Comparison of ENCODE assay signal across 1 cellular context in the genomic region with DNA sequence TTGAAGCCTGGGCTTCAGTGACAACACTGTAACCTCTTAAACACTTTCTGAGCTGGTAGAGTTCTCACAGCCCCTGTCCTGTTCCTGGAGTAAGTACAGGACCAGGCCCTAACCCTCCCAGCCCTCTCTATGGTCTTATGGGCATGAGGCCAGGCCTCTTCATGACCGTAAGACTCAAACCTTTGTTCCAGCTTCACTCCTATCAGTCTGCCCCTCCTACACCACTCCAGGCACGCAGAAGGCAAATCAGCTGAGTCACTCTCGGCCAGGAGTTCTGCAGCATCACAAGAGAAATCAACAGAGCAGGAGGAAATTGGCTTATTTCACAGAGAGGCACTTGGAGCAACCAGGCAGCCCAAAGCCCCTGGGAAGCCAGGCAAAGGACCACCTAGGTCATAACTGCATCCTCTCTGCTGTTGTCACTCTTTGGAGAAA.
A peak's percentile ranks its signal among the peaks of the same experiment; 100 is the strongest.
TF ChIP-seq lines count a peak whose summit lies in the region.

No MANE protein-coding gene starts in this region.

TF ChIP-seq in HepG2, 621 proteins besides CTCF, POLR2A, EP300 and RAD21 (continued from another document and continues in another):
- TF ChIP-seq ZNF616 (CRISPR knock-in tag; IDR thresholded peaks at IDR 0.05; ENCODE audit: low read depth) (no peak), BORCS8-MEF2B (CRISPR knock-in tag; IDR thresholded peaks at IDR 0.05) (0 out of 2 replicates have a peak, but pooled peaks have one; percentile 65), RBM22 (optimal IDR thresholded peaks at IDR 0.05; ENCODE audit: low read length) (no peak), AGO1 (IDR thresholded peaks at IDR 0.05; ENCODE audit: low read depth, low read length, poor library complexity, severe bottlenecking) (no peak), SALL1 (CRISPR knock-in tag; IDR thresholded peaks at IDR 0.05) (peak; percentile 68), MEIS2 (CRISPR knock-in tag; IDR thresholded peaks at IDR 0.05) (0 out of 2 replicates have a peak, but pooled peaks have one; percentile 35), CCAR2 (optimal IDR thresholded peaks at IDR 0.05; ENCODE audit: low read depth, low read length) (peak; percentile 23), MAFG (CRISPR knock-in tag; IDR thresholded peaks at IDR 0.05) (peak; percentile 98), ZNF773 (CRISPR knock-in tag; IDR thresholded peaks at IDR 0.05; ENCODE audit: borderline replicate concordance) (no peak), ATRX (CRISPR knock-in tag; IDR thresholded peaks at IDR 0.05; ENCODE audit: borderline replicate concordance) (no peak), KDM6A (CRISPR knock-in tag; IDR thresholded peaks at IDR 0.05; ENCODE audit: low read depth) (0 out of 2 replicates have a peak, but pooled peaks have one; percentile 10), ZNF33A (CRISPR knock-in tag; IDR thresholded peaks at IDR 0.05; ENCODE audit: borderline replicate concordance) (peak; percentile 31; the same call in 1 of the 2 replicates), JUND (CRISPR knock-in tag; IDR thresholded peaks at IDR 0.05) (peak; percentile 52; the same call in 1 of the 2 replicates), RFXANK (CRISPR knock-in tag; IDR thresholded peaks at IDR 0.05) (no peak), RARA (CRISPR knock-in tag; IDR thresholded peaks at IDR 0.05) (no peak), ZNF143 (CRISPR knock-in tag; IDR thresholded peaks at IDR 0.05) (no peak), BCL6 (CRISPR knock-in tag; IDR thresholded peaks at IDR 0.05) (peak; percentile 40; the same call in 1 of the 2 replicates), NFIB (CRISPR knock-in tag; IDR thresholded peaks at IDR 0.05; ENCODE audit: borderline replicate concordance) (no peak), NFE2L2 (IDR thresholded peaks at IDR 0.05; ENCODE audit: low read length) (peak; percentile 99), ZNF530 (CRISPR knock-in tag; IDR thresholded peaks at IDR 0.05; ENCODE audit: low read depth) (no peak), RORA (CRISPR knock-in tag; IDR thresholded peaks at IDR 0.05) (no peak), SALL2 (CRISPR knock-in tag; IDR thresholded peaks at IDR 0.05) (no peak), NFYC (CRISPR knock-in tag; IDR thresholded peaks at IDR 0.05) (0 out of 2 replicates have a peak, but pooled peaks have one; percentile 17), ZNF235 (CRISPR knock-in tag; IDR thresholded peaks at IDR 0.05; ENCODE audit: borderline replicate concordance) (no peak), ARNTL (CRISPR knock-in tag; IDR thresholded peaks at IDR 0.05) (no peak), ZNF432 (CRISPR knock-in tag; IDR thresholded peaks at IDR 0.05; ENCODE audit: borderline replicate concordance) (no peak), HNF4A (CRISPR knock-in tag; IDR thresholded peaks at IDR 0.05) (peak; percentile 27; the same call in 1 of the 2 replicates), ZNF75D (CRISPR knock-in tag; IDR thresholded peaks at IDR 0.05; ENCODE audit: borderline replicate concordance) (no peak), POGZ (CRISPR knock-in tag; IDR thresholded peaks at IDR 0.05) (peak; percentile 14; the same call in 1 of the 2 replicates), ZNF431 (CRISPR knock-in tag; IDR thresholded peaks at IDR 0.05; ENCODE audit: borderline replicate concordance, low read depth) (no peak), ADNP (CRISPR knock-in tag; IDR thresholded peaks at IDR 0.05) (no peak), ELF3 (CRISPR knock-in tag; IDR thresholded peaks at IDR 0.05) (peak; percentile 66), ZFX (CRISPR knock-in tag; IDR thresholded peaks at IDR 0.05; ENCODE audit: low read depth) (peak; percentile 66), RFXAP (CRISPR knock-in tag; IDR thresholded peaks at IDR 0.05; ENCODE audit: borderline replicate concordance) (0 out of 2 replicates have a peak, but pooled peaks have one; percentile 16), CBFB (CRISPR knock-in tag; IDR thresholded peaks at IDR 0.05) (0 out of 2 replicates have a peak, but pooled peaks have one; percentile 22), ZNF552 (CRISPR knock-in tag; IDR thresholded peaks at IDR 0.05; ENCODE audit: borderline replicate concordance) (no peak), ZNF205 (CRISPR knock-in tag; IDR thresholded peaks at IDR 0.05) (no peak), ASH2L (IDR thresholded peaks at IDR 0.05; ENCODE audit: insufficient read length, low read depth, low read length) (no peak), ZFY (CRISPR knock-in tag; IDR thresholded peaks at IDR 0.05) (peak; percentile 61; the same call in 1 of the 2 replicates), GATAD2A (CRISPR knock-in tag; IDR thresholded peaks at IDR 0.05) (peak; percentile 71; the same call in 1 of the 2 replicates), ZMYM3 (CRISPR knock-in tag; IDR thresholded peaks at IDR 0.05) (peak; percentile 60; the same call in 1 of the 2 replicates)
- TF ChIP-seq, protein P1, sequence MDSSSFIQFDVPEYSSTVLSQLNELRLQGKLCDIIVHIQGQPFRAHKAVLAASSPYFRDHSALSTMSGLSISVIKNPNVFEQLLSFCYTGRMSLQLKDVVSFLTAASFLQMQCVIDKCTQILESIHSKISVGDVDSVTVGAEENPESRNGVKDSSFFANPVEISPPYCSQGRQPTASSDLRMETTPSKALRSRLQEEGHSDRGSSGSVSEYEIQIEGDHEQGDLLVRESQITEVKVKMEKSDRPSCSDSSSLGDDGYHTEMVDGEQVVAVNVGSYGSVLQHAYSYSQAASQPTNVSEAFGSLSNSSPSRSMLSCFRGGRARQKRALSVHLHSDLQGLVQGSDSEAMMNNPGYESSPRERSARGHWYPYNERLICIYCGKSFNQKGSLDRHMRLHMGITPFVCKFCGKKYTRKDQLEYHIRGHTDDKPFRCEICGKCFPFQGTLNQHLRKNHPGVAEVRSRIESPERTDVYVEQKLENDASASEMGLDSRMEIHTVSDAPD (CRISPR knock-in tag; IDR thresholded peaks at IDR 0.05), result peak; percentile 62; the same call in 1 of the 2 replicates
- TF ChIP-seq, protein P2, sequence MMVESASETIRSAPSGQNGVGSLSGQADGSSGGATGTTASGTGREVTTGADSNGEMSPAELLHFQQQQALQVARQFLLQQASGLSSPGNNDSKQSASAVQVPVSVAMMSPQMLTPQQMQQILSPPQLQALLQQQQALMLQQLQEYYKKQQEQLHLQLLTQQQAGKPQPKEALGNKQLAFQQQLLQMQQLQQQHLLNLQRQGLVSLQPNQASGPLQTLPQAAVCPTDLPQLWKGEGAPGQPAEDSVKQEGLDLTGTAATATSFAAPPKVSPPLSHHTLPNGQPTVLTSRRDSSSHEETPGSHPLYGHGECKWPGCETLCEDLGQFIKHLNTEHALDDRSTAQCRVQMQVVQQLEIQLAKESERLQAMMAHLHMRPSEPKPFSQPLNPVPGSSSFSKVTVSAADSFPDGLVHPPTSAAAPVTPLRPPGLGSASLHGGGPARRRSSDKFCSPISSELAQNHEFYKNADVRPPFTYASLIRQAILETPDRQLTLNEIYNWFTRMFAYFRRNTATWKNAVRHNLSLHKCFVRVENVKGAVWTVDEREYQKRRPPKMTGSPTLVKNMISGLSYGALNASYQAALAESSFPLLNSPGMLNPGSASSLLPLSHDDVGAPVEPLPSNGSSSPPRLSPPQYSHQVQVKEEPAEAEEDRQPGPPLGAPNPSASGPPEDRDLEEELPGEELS (CRISPR knock-in tag; IDR thresholded peaks at IDR 0.05), result peak; percentile 51
- TF ChIP-seq, protein P3, sequence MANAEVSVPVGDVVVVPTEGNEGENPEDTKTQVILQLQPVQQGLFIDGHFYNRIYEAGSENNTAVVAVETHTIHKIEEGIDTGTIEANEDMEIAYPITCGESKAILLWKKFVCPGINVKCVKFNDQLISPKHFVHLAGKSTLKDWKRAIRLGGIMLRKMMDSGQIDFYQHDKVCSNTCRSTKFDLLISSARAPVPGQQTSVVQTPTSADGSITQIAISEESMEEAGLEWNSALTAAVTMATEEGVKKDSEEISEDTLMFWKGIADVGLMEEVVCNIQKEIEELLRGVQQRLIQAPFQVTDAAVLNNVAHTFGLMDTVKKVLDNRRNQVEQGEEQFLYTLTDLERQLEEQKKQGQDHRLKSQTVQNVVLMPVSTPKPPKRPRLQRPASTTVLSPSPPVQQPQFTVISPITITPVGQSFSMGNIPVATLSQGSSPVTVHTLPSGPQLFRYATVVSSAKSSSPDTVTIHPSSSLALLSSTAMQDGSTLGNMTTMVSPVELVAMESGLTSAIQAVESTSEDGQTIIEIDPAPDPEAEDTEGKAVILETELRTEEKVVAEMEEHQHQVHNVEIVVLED (CRISPR knock-in tag; IDR thresholded peaks at IDR 0.05; ENCODE audit: borderline replicate concordance), result 0 out of 2 replicates have a peak, but pooled peaks have one; percentile 17
- TF ChIP-seq, protein P4, sequence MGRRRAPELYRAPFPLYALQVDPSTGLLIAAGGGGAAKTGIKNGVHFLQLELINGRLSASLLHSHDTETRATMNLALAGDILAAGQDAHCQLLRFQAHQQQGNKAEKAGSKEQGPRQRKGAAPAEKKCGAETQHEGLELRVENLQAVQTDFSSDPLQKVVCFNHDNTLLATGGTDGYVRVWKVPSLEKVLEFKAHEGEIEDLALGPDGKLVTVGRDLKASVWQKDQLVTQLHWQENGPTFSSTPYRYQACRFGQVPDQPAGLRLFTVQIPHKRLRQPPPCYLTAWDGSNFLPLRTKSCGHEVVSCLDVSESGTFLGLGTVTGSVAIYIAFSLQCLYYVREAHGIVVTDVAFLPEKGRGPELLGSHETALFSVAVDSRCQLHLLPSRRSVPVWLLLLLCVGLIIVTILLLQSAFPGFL (CRISPR knock-in tag; IDR thresholded peaks at IDR 0.05), result no peak
- TF ChIP-seq, protein P5, sequence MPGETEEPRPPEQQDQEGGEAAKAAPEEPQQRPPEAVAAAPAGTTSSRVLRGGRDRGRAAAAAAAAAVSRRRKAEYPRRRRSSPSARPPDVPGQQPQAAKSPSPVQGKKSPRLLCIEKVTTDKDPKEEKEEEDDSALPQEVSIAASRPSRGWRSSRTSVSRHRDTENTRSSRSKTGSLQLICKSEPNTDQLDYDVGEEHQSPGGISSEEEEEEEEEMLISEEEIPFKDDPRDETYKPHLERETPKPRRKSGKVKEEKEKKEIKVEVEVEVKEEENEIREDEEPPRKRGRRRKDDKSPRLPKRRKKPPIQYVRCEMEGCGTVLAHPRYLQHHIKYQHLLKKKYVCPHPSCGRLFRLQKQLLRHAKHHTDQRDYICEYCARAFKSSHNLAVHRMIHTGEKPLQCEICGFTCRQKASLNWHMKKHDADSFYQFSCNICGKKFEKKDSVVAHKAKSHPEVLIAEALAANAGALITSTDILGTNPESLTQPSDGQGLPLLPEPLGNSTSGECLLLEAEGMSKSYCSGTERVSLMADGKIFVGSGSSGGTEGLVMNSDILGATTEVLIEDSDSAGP (CRISPR knock-in tag; IDR thresholded peaks at IDR 0.05; ENCODE audit: borderline replicate concordance), result no peak
- TF ChIP-seq, protein P6, sequence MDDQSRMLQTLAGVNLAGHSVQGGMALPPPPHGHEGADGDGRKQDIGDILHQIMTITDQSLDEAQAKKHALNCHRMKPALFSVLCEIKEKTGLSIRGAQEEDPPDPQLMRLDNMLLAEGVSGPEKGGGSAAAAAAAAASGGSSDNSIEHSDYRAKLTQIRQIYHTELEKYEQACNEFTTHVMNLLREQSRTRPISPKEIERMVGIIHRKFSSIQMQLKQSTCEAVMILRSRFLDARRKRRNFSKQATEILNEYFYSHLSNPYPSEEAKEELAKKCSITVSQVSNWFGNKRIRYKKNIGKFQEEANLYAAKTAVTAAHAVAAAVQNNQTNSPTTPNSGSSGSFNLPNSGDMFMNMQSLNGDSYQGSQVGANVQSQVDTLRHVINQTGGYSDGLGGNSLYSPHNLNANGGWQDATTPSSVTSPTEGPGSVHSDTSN (CRISPR knock-in tag; IDR thresholded peaks at IDR 0.05; ENCODE audit: borderline replicate concordance), result no peak
- TF ChIP-seq, protein P7, sequence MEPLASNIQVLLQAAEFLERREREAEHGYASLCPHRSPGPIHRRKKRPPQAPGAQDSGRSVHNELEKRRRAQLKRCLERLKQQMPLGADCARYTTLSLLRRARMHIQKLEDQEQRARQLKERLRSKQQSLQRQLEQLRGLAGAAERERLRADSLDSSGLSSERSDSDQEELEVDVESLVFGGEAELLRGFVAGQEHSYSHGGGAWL (CRISPR knock-in tag; IDR thresholded peaks at IDR 0.05), result no peak
- TF ChIP-seq, protein P8, sequence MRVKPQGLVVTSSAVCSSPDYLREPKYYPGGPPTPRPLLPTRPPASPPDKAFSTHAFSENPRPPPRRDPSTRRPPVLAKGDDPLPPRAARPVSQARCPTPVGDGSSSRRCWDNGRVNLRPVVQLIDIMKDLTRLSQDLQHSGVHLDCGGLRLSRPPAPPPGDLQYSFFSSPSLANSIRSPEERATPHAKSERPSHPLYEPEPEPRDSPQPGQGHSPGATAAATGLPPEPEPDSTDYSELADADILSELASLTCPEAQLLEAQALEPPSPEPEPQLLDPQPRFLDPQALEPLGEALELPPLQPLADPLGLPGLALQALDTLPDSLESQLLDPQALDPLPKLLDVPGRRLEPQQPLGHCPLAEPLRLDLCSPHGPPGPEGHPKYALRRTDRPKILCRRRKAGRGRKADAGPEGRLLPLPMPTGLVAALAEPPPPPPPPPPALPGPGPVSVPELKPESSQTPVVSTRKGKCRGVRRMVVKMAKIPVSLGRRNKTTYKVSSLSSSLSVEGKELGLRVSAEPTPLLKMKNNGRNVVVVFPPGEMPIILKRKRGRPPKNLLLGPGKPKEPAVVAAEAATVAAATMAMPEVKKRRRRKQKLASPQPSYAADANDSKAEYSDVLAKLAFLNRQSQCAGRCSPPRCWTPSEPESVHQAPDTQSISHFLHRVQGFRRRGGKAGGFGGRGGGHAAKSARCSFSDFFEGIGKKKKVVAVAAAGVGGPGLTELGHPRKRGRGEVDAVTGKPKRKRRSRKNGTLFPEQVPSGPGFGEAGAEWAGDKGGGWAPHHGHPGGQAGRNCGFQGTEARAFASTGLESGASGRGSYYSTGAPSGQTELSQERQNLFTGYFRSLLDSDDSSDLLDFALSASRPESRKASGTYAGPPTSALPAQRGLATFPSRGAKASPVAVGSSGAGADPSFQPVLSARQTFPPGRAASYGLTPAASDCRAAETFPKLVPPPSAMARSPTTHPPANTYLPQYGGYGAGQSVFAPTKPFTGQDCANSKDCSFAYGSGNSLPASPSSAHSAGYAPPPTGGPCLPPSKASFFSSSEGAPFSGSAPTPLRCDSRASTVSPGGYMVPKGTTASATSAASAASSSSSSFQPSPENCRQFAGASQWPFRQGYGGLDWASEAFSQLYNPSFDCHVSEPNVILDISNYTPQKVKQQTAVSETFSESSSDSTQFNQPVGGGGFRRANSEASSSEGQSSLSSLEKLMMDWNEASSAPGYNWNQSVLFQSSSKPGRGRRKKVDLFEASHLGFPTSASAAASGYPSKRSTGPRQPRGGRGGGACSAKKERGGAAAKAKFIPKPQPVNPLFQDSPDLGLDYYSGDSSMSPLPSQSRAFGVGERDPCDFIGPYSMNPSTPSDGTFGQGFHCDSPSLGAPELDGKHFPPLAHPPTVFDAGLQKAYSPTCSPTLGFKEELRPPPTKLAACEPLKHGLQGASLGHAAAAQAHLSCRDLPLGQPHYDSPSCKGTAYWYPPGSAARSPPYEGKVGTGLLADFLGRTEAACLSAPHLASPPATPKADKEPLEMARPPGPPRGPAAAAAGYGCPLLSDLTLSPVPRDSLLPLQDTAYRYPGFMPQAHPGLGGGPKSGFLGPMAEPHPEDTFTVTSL (CRISPR knock-in tag; IDR thresholded peaks at IDR 0.05; ENCODE audit: borderline replicate concordance), result peak; percentile 51; the same call in 1 of the 2 replicates
- TF ChIP-seq, protein P9, sequence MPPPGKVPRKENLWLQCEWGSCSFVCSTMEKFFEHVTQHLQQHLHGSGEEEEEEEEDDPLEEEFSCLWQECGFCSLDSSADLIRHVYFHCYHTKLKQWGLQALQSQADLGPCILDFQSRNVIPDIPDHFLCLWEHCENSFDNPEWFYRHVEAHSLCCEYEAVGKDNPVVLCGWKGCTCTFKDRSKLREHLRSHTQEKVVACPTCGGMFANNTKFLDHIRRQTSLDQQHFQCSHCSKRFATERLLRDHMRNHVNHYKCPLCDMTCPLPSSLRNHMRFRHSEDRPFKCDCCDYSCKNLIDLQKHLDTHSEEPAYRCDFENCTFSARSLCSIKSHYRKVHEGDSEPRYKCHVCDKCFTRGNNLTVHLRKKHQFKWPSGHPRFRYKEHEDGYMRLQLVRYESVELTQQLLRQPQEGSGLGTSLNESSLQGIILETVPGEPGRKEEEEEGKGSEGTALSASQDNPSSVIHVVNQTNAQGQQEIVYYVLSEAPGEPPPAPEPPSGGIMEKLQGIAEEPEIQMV (CRISPR knock-in tag; IDR thresholded peaks at IDR 0.05; ENCODE audit: low read depth), result no peak
